14 cellular contexts compared by ENCODE assay signal in genomic region chr2:152369176-152369860, GRCh38. TPM values are rescaled to one million over a fixed set of nuclear protein-coding genes. Genes with fewer than 3 reads are reported as not detected.
DNase-seq lines count a peak whose midpoint lies in the region; ATAC-seq and TF ChIP-seq lines count a peak whose summit lies in the region.
"Had no signal": no experiment of that assay in that cellular context is flagged by ENCODE, and none has a peak within 500 bp of the region (broad histone marks: within the 10 kb centered on the region; RNA-seq: fewer than 3 reads in every experiment).

No MANE protein-coding gene starts in this region.

- peak overlapping the region; percentile 0 for H3K27ac Mint-ChIP-seq in nephron progenitor cell
- H3K27ac Mint-ChIP-seq: activated T-cell treated with anti-CD3 and anti-CD28 coated beads, Interleukin-2, amount 50 U/mL, for 24 hours; CD8-positive, alpha-beta memory T cell had no signal

- TF ChIP-seq RAD21 in IMR-90 (IDR thresholded peaks at IDR 0.05; ENCODE audit: low read length) = no peak

- peaks cover 3% of the 10 kb centered on the region for H3K27me3 Mint-ChIP-seq in nephron progenitor cell (ENCODE audit: low read depth, poor library complexity)

- ATAC-seq in IMR-90 (ENCODE audit: low read depth) = peak; percentile 93
- ATAC-seq in HG03139 (IDR thresholded peaks at IDR 0.05; ENCODE audit: unreplicated experiment) = no peak
- ATAC-seq in gastroesophageal sphincter = no peak

- H3K36me3 Mint-ChIP-seq in nephron progenitor cell (ENCODE audit: low read depth) = peaks cover 5% of the 10 kb centered on the region
- H3K36me3 Mint-ChIP-seq: CD8-positive, alpha-beta memory T cell had no signal

- no peaks in the 10 kb centered on the region; the same call in 1 of the 2 replicates for H3K9me1 ChIP-seq in IMR-90 (ENCODE audit: insufficient read depth, low read length)

- peaks cover 39% of the 10 kb centered on the region for H3K4me1 Mint-ChIP-seq in nephron progenitor cell
- H3K4me1 Mint-ChIP-seq: CD8-positive, alpha-beta memory T cell had no signal

- H4K5ac ChIP-seq in IMR-90 (ENCODE audit: low read depth, low read length) = no peak overlapping the region

- peaks cover 16 to 31% of the 10 kb centered on the region in 2 experiments for H3K79me1 ChIP-seq in IMR-90 (ENCODE audit: low read depth in 1 of 2, low read length in 2 of 2)

- H3K27ac ChIP-seq in IMR-90 (ENCODE audit: insufficient read depth, low read length) (no peak overlapping the region), gastroesophageal sphincter (no peak overlapping the region)
- H3K27ac ChIP-seq: tibial artery had no signal

- no peaks in the 10 kb centered on the region for H3K9me3 Mint-ChIP-seq in nephron progenitor cell
- H3K9me3 Mint-ChIP-seq: activated T-cell treated with anti-CD3 and anti-CD28 coated beads, Interleukin-2, amount 50 U/mL, for 24 hours had no signal

- TF ChIP-seq CTCF in AG09309 (IDR thresholded peaks at IDR 0.05; ENCODE audit: control insufficient read depth, insufficient read depth, low read depth, low read length, missing control alignments) (no peak), IMR-90 (conservative IDR thresholded peaks at IDR 0.05; ENCODE audit: low read depth, low read length) (no peak), nephron progenitor cell (IDR thresholded peaks at IDR 0.05) (no peak), gastroesophageal sphincter (IDR thresholded peaks at IDR 0.05) (no peak)

- no peak overlapping the region for H2BK15ac ChIP-seq in IMR-90 (ENCODE audit: low read depth, low read length)

- H4K8ac ChIP-seq in IMR-90 (ENCODE audit: low read depth in 2 of 2, low read length in 2 of 2) = no peak overlapping the region

- H3K4ac ChIP-seq in IMR-90 (ENCODE audit: low read depth, low read length) = no peak overlapping the region

- in situ Hi-C loops in IMR-90 (cut with MboI; ENCODE audit: low sequenced_read_pairs) = no loop called here

- no peak overlapping the region for H4K91ac ChIP-seq in IMR-90 (ENCODE audit: insufficient read depth, low read depth, low read length)

- H2AK5ac ChIP-seq in IMR-90 (ENCODE audit: low read depth, low read length) = no peak overlapping the region

- no peaks in the 10 kb centered on the region for H4K20me1 ChIP-seq in IMR-90 (ENCODE audit: insufficient read depth, low read length)

- TF ChIP-seq POLR2A in IMR-90 (IDR thresholded peaks at IDR 0.05; ENCODE audit: low read depth, low read length) (no peak), gastroesophageal sphincter (IDR thresholded peaks at IDR 0.05) (no peak)

- dilution Hi-C loops in IMR-90 (cut with HindIII; ENCODE audit: low sequenced_read_pairs, unreplicated experiment) = no loop called here

- H3K9me3 ChIP-seq in IMR-90 (ENCODE audit: control insufficient read depth, insufficient read depth, low read length) = no peaks in the 10 kb centered on the region
- H3K9me3 ChIP-seq in gastroesophageal sphincter = no peaks in the 10 kb centered on the region
- H3K9me3 ChIP-seq: tibial artery had no signal

- H2BK5ac ChIP-seq in IMR-90 (ENCODE audit: low read depth, low read length, poor library complexity, severe bottlenecking) = no peak overlapping the region

- POLR2A ChIA-PET in IMR-90 (lab: Charles Lee; ENCODE audit: unreplicated experiment) = no interaction called here

- WGBS in IMR-90 (ENCODE audit: extremely low coverage in 2 of 2, insufficient read length in 1 of 2), 2 experiments = no CpG with 5 or more reads among the region's 5 CpGs
- WGBS in gastroesophageal sphincter (ENCODE audit: low coverage in 1 of 2), 2 donors = 90 to 96% methylated on average over 5 of the region's 5 CpGs

- no peak overlapping the region for H3K4me3 ChIP-seq in AG09309 (ENCODE audit: control insufficient read depth, low read depth, low read length)
- H3K4me3 ChIP-seq in IMR-90 (ENCODE audit: insufficient read depth, low read depth, low read length) = no peak overlapping the region
- H3K4me3 ChIP-seq in gastroesophageal sphincter = no peak overlapping the region
- H3K4me3 ChIP-seq: tibial artery had no signal

- TF ChIP-seq EP300 in gastroesophageal sphincter (IDR thresholded peaks at IDR 0.05) = no peak

- H3K4me1 ChIP-seq in IMR-90 (ENCODE audit: control insufficient read depth, insufficient read depth, low read length) (peaks cover 9% of the 10 kb centered on the region), gastroesophageal sphincter (peaks cover 0 to 12% (median 0%) of the 10 kb centered on the region in 3 donors)

- H3K18ac ChIP-seq in IMR-90 (ENCODE audit: low read depth, low read length) = no peak overlapping the region

- BruUV-seq in IMR-90 (replicated peaks; lab: Mats Ljungman, UMichigan) = no TSS peak

- CTCF ChIA-PET in IMR-90 (lab: Yijun Ruan, JAX) = no interaction called here

- no peak overlapping the region for H3K4me3 Mint-ChIP-seq in nephron progenitor cell
- H3K4me3 Mint-ChIP-seq: activated T-cell treated with anti-CD3 and anti-CD28 coated beads, Interleukin-2, amount 50 U/mL, for 24 hours; CD8-positive, alpha-beta memory T cell had no signal

- H2AFZ ChIP-seq in IMR-90 (replicated peaks; ENCODE audit: low read length, poor library complexity) = no peak overlapping the region

- H3K9ac ChIP-seq in IMR-90 (ENCODE audit: low read depth, low read length) = no peak overlapping the region

- H3K4me2 ChIP-seq in IMR-90 (ENCODE audit: low read depth, low read length) = peak overlapping the region; percentile 31

- H3K56ac ChIP-seq in IMR-90 (ENCODE audit: extremely low read depth, insufficient read depth, low read length) = no peak overlapping the region

- H3K27me3 ChIP-seq in IMR-90 (ENCODE audit: control insufficient read depth, insufficient read depth, low read length) = no peaks in the 10 kb centered on the region
- H3K27me3 ChIP-seq in gastroesophageal sphincter = no peaks in the 10 kb centered on the region
- H3K27me3 ChIP-seq: tibial artery had no signal

- no peak overlapping the region for H3K23ac ChIP-seq in IMR-90 (ENCODE audit: low read depth, low read length)

- 0 out of 2 replicates have a peak overlapping the region, but pooled peaks have one; percentile 9 for H2BK20ac ChIP-seq in IMR-90 (ENCODE audit: low read depth, low read length)

- H2BK120ac ChIP-seq in IMR-90 (ENCODE audit: low read depth, low read length) = no peak overlapping the region

- intact Hi-C loops in IMR-90 (cut with micrococcal nuclease) = no loop called here

- no peak overlapping the region for H2AK9ac ChIP-seq in IMR-90 (replicated peaks; ENCODE audit: low read depth, low read length, poor library complexity)

- H3K36me3 ChIP-seq in IMR-90 (ENCODE audit: control insufficient read depth, insufficient read depth, low read length) = no peaks in the 10 kb centered on the region
- H3K36me3 ChIP-seq in gastroesophageal sphincter = no peaks in the 10 kb centered on the region
- H3K36me3 ChIP-seq: tibial artery had no signal

- H3K14ac ChIP-seq in IMR-90 (replicated peaks; ENCODE audit: low read depth, low read length) = no peak overlapping the region

- peak; percentile 93 for DNase-seq in AG09309 (ENCODE audit: low read depth)
- DNase-seq in IMR-90 = peak; percentile 91
- DNase-seq in dedifferentiated amniotic fluid mesenchymal stem cell (ENCODE audit: extremely low spot score) = peak; percentile 72
- no peak for DNase-seq in nephron progenitor cell
- DNase-seq in activated CD4-positive, alpha-beta T cell treated with anti-CD3 and anti-CD28 coated beads, Interleukin-2, amount 50 U/mL, for 1 hour = no peak
- no peak for DNase-seq in DMS 273 treated with DMSO at 0.1 percent for 48 hours (lab: John Stamatoyannopoulos, UW)
- DNase-seq: activated T-cell treated with anti-CD3 and anti-CD28 coated beads, Interleukin-2, amount 50 U/mL, for 24 hours; CD8-positive, alpha-beta memory T cell; central memory CD4-positive, alpha-beta T cell; NCI-H2227 treated with DMSO at 0.1 percent for 48 hours; SIG-M5; tibial artery had no signal

TF ChIP-seq in IMR-90, 13 proteins besides CTCF, POLR2A, EP300 and RAD21:
- peak; percentile 28; the same call in 1 of the 2 replicates for TF ChIP-seq FOS (IDR thresholded peaks at IDR 0.05; ENCODE audit: low read depth, low read length)
- TF ChIP-seq MAFK (IDR thresholded peaks at IDR 0.05; ENCODE audit: low read depth, low read length) = no peak
- TF ChIP-seq USF2 (IDR thresholded peaks at IDR 0.05; ENCODE audit: low read depth, low read length) = no peak
- no peak for TF ChIP-seq RCOR1 (IDR thresholded peaks at IDR 0.05; ENCODE audit: insufficient replicate concordance, low read length)
- TF ChIP-seq BHLHE40 (IDR thresholded peaks at IDR 0.05; ENCODE audit: low read depth, low read length) = no peak
- TF ChIP-seq CEBPB (IDR thresholded peaks at IDR 0.05; ENCODE audit: low read depth, low read length) = peak; percentile 84
- TF ChIP-seq NFE2L2 (IDR thresholded peaks at IDR 0.05; ENCODE audit: low read depth, low read length) = no peak

RNA-seq across cellular contexts. Expression of gene FMNL2, which starts 34.3 kb away (rescaled TPM):
- total RNA-seq in IMR-90 (2012; rRNA removed) (10.9 and 15.6 TPM in 2 replicates), gastroesophageal sphincter (10 to 100 TPM; 25.2 to 35.0 (median 27.4) TPM)
- 8.5 and 11.4 TPM in 2 replicates for polyA plus RNA-seq in IMR-90 (2012; rRNA removed)
- polyA plus RNA-seq in IMR-90 (2012; cell fraction: cytosol; rRNA removed) = 1.8 and 1.9 TPM in 2 replicates
- polyA plus RNA-seq in IMR-90 (2012; cell fraction: nucleus; rRNA removed; ENCODE audit: low replicate concordance) = 3.0 and 23.7 TPM in 2 replicates

Comparison
In these comparisons a context has a peak if more than half of its experiments do, and no peak if none do; other contexts are left out.
1. DNase-seq: peak in AG09309 (single experiment), IMR-90 (single experiment) and dedifferentiated amniotic fluid mesenchymal stem cell (single experiment); none in nephron progenitor cell (single experiment), activated CD4-positive, alpha-beta T cell treated with anti-CD3 and anti-CD28 coated beads, Interleukin-2, amount 50 U/mL, for 1 hour (single experiment) and DMS 273 treated with DMSO at 0.1 percent for 48 hours (single experiment).